ENCODE assay signal across 9 cellular contexts in the genomic region with DNA sequence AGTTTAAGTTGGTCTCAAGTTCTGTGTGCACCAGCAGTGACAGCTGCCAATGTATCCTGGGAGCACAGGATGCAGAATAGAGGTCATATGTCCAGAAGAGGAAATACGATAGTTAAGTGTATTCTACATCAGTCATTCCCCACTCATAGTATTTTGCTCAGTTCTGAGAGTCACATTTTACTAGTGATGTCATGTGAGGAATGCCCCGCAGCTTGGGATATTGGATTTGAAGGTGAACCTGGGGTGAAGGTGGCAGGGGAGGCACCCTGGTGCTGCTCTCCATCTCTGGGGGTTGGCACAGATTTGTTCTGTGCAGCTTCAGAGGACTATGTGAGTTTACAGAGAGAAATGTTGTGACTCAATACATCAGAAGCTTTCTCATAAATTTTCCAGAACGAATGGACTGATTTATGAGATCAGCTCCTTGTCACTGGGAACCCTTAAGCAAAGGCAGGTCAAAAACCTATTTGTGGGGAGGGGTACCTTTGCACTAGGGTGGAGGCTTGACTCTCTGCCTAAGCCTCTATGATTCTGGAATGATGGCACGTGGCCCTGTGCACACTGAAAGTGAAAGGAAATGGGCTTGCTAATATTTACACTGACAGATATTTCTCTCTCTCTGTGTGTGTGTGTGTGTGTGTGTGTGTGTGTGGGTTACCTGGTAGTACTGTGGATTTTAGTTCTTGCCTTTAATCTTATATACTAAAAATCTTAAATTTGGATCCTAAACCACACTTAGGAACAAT.
DNase-seq lines count a peak whose midpoint lies in the region; ATAC-seq, FAIRE-seq and TF ChIP-seq lines count a peak whose summit lies in the region.
"Had no signal": no experiment of that assay in that cellular context is flagged by ENCODE, and none has a peak within 500 bp of the region (broad histone marks: within the 10 kb centered on the region; RNA-seq: fewer than 3 reads in every experiment).

No MANE protein-coding gene starts in this region.

- CTCF ChIA-PET in CD4-positive, alpha-beta T cell (lab: Charles Lee), result no interaction called here

- H3K9me3 Mint-ChIP-seq in CD4-positive, alpha-beta T cell, result peaks cover 2% of the 10 kb centered on the region
- peaks cover 3% of the 10 kb centered on the region for H3K9me3 Mint-ChIP-seq in activated T-cell treated with anti-CD3 and anti-CD28 coated beads, Interleukin-2, amount 50 U/mL, for 24 hours

- peak; percentile 44 for ATAC-seq in CD4-positive, alpha-beta T cell (ENCODE audit: poor library complexity)
- ATAC-seq in GM19467 (IDR thresholded peaks at IDR 0.05; ENCODE audit: unreplicated experiment), result peak; percentile 58
- ATAC-seq in aorta (ENCODE audit: low FRiP score), result no peak
- ATAC-seq in HG03280 (IDR thresholded peaks at IDR 0.05; ENCODE audit: unreplicated experiment), result no peak

- FAIRE-seq in HTR-8/SVneo (lab: Jason Lieb, UNC), result no peak

- peaks cover 0 to 2% of the 10 kb centered on the region in 2 donors for H3K4me1 ChIP-seq in aorta (ENCODE audit: control insufficient read depth in 1 of 2, insufficient read depth in 2 of 2, low read length in 2 of 2)

- 32 to 33% methylated on average over 4 of the region's 4 CpGs for WGBS in aorta, 2 donors

- no peaks in the 10 kb centered on the region for H3K27me3 Mint-ChIP-seq in CD4-positive, alpha-beta T cell
- H3K27me3 Mint-ChIP-seq in activated T-cell treated with anti-CD3 and anti-CD28 coated beads, Interleukin-2, amount 50 U/mL, for 24 hours, result no peaks in the 10 kb centered on the region

- no peaks in the 10 kb centered on the region for H3K36me3 ChIP-seq in aorta (ENCODE audit: control insufficient read depth in 1 of 2, insufficient read depth in 2 of 2, low read length in 1 of 2)
- H3K36me3 ChIP-seq: adrenal gland had no signal

- POLR2A ChIA-PET in CD4-positive, alpha-beta T cell (lab: Charles Lee), result interaction anchor here (1.1 to 3.0 kb wide), 2 partner anchors 190 to 377 kb away, joined by 4 to 16 read pairs; partner anchors contain the start of genes ARL5A and RBM43

- H3K27ac Mint-ChIP-seq in CD4-positive, alpha-beta T cell, result peak overlapping the region; percentile 88
- H3K27ac Mint-ChIP-seq in activated T-cell treated with anti-CD3 and anti-CD28 coated beads, Interleukin-2, amount 50 U/mL, for 24 hours, result peak overlapping the region; percentile 94

- DNase-seq in CD4-positive, alpha-beta T cell, result peak in 6 of 10 experiments; percentile 4 to 38 (median 16)
- DNase-seq in HTR-8/SVneo (ENCODE audit: insufficient read length, low spot score) (peak; percentile 7), medulla oblongata (ENCODE audit: extremely low spot score) (peak; percentile 25), NCI-H510A treated with DMSO at 0.1 percent for 48 hours (lab: John Stamatoyannopoulos, UW) (no peak), aorta (no peak)
- DNase-seq in activated T-cell treated with anti-CD3 and anti-CD28 coated beads, Interleukin-2, amount 50 U/mL, for 24 hours, result peak; percentile 43

- H3K4me1 Mint-ChIP-seq in CD4-positive, alpha-beta T cell (ENCODE audit: low read depth), result peaks cover 56% of the 10 kb centered on the region
- peaks cover 34% of the 10 kb centered on the region for H3K4me1 Mint-ChIP-seq in activated T-cell treated with anti-CD3 and anti-CD28 coated beads, Interleukin-2, amount 50 U/mL, for 24 hours (ENCODE audit: low read depth)

- H3K4me3 Mint-ChIP-seq in CD4-positive, alpha-beta T cell, result peak overlapping the region; percentile 66
- peak overlapping the region; percentile 50 for H3K4me3 Mint-ChIP-seq in activated T-cell treated with anti-CD3 and anti-CD28 coated beads, Interleukin-2, amount 50 U/mL, for 24 hours

- no peak overlapping the region for H3K4me3 ChIP-seq in aorta (ENCODE audit: low read length in 2 of 2)

- intact Hi-C loops in CD4-positive, alpha-beta T cell (cut with DNase I, micrococcal nuclease), result loop anchor here in 1 of 2 experiments (5.0 kb wide), 1 partner anchor 189 kb away; the partner anchor contains the start of gene ARL5A
- intact Hi-C loops in aorta (cut with DNase I), result no loop called here

- TF ChIP-seq CTCF in CD4-positive, alpha-beta T cell (IDR thresholded peaks at IDR 0.05), result no peak

- no peaks in the 10 kb centered on the region for H3K27me3 ChIP-seq in CD4-positive, alpha-beta T cell (ENCODE audit: control insufficient read depth, insufficient read depth, low read length)
- H3K27me3 ChIP-seq in aorta (ENCODE audit: control insufficient read depth in 1 of 2, insufficient read depth in 2 of 2, low read length in 1 of 2), result no peaks in the 10 kb centered on the region
- H3K27me3 ChIP-seq: adrenal gland had no signal

- H3K9me3 ChIP-seq in CD4-positive, alpha-beta T cell (ENCODE audit: control insufficient read depth, low read length), result peaks cover 5% of the 10 kb centered on the region
- H3K9me3 ChIP-seq in aorta (ENCODE audit: control insufficient read depth, low read length), result no peaks in the 10 kb centered on the region
- H3K9me3 ChIP-seq: adrenal gland had no signal

- H3K36me3 Mint-ChIP-seq in CD4-positive, alpha-beta T cell (ENCODE audit: low read depth), result peaks cover 3% of the 10 kb centered on the region
- H3K36me3 Mint-ChIP-seq in activated T-cell treated with anti-CD3 and anti-CD28 coated beads, Interleukin-2, amount 50 U/mL, for 24 hours (ENCODE audit: low read depth), result peaks cover 9% of the 10 kb centered on the region

- H3K27ac ChIP-seq in CD4-positive, alpha-beta T cell (ENCODE audit: low read depth, low read length), result peak overlapping the region; percentile 72
- no peak overlapping the region for H3K27ac ChIP-seq in aorta (ENCODE audit: low read depth in 1 of 2, low read length in 2 of 2)

Comparison
In these comparisons a context has a peak if more than half of its experiments do, and no peak if none do; other contexts are left out.
1. ATAC-seq: peak in CD4-positive, alpha-beta T cell (single experiment) and GM19467 (single experiment); none in aorta (single experiment) and HG03280 (single experiment).
2. DNase-seq: peak in CD4-positive, alpha-beta T cell (6 of 10), HTR-8/SVneo (single experiment), activated T-cell treated with anti-CD3 and anti-CD28 coated beads, Interleukin-2, amount 50 U/mL, for 24 hours (single experiment) and medulla oblongata (single experiment); none in NCI-H510A treated with DMSO at 0.1 percent for 48 hours (single experiment) and aorta (0 of 2).